In the genomic region with DNA sequence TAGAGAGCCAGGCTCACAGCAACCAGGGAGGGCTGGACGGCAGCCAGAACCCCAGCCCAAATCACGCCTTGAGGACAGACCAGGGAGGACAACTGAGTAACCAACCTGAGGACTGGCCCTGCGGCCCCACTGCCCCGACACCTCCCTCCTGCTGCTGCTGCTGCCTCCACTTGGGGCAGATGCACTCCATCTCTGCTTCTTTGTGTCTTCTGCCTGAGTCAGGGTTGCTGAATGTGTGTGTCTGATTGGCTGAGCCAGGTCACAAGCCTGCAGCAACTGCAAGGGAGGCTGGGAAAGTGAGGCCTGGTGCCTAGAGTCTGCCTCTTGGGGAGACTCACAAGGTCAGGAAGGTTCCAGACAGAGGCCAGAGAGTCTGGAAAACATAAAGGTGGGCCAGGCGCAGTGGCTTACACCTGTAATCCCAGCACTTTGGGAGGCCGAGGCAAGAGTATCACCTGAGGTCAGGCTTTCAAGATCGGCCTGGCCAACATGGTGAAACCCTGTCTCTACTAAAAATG, we compare ENCODE assay signal across 10 cellular contexts.
DNase-seq lines count a peak whose midpoint lies in the region; ATAC-seq and TF ChIP-seq lines count a peak whose summit lies in the region.
"Had no signal": no experiment of that assay in that cellular context is flagged by ENCODE, and none has a peak within 500 bp of the region (broad histone marks: within the 10 kb centered on the region; RNA-seq: fewer than 3 reads in every experiment).

No MANE protein-coding gene starts in this region.

- H3K27me3 ChIP-seq in PC-9 (ENCODE audit: insufficient read depth, low read depth) = no peaks in the 10 kb centered on the region
- H3K27me3 ChIP-seq in brain microvascular endothelial cell (replicated peaks) = no peaks in the 10 kb centered on the region
- H3K27me3 ChIP-seq: upper lobe of left lung had no signal

- DNase-seq in SKM-1 (lab: John Stamatoyannopoulos, UW; ENCODE audit: unreplicated experiment) = peak; percentile 17
- no peak for DNase-seq in SKM-1 treated with dmso at 0.1 percent for 144 hours (lab: John Stamatoyannopoulos, UW; ENCODE audit: unreplicated experiment)
- peak in 1 of 2 experiments; percentile 37 for DNase-seq in PC-9
- DNase-seq in brain microvascular endothelial cell = no peak
- DNase-seq in stimulated activated CD4-positive, alpha-beta T cell treated with anti-CD3 and anti-CD28 coated beads, Interleukin-4, amount 100 ng/mL, for 24 hours = peak; percentile 48
- DNase-seq: Right ventricle myocardium superior, upper lobe of left lung had no signal

- TF ChIP-seq CTCF in PC-9 (conservative IDR thresholded peaks at IDR 0.05) (peak; percentile 48; the same call in 1 of the 2 replicates), brain microvascular endothelial cell (IDR thresholded peaks at IDR 0.05; ENCODE audit: low read depth, low read length, missing control alignments) (peak; percentile 24)

- CTCF ChIA-PET in PC-9 (lab: Charles Lee) = no interaction called here

- no peaks in the 10 kb centered on the region for H3K79me2 ChIP-seq in PC-9 (ENCODE audit: low read depth)

- ATAC-seq in HG03108 (IDR thresholded peaks at IDR 0.05; ENCODE audit: unreplicated experiment) (no peak), HG02588 (IDR thresholded peaks at IDR 0.05; ENCODE audit: unreplicated experiment) (no peak), GM18519 (IDR thresholded peaks at IDR 0.05; ENCODE audit: low FRiP score, unreplicated experiment) (no peak)

- H3K27ac ChIP-seq in PC-9 (0 out of 2 replicates have a peak overlapping the region, but pooled peaks have one; percentile 4), brain microvascular endothelial cell (no peak overlapping the region)

- POLR2A ChIA-PET in PC-9 (lab: Charles Lee; ENCODE audit: unreplicated experiment) = no interaction called here

- H3K4me3 ChIP-seq in PC-9 = no peak overlapping the region
- H3K4me3 ChIP-seq in brain microvascular endothelial cell (ENCODE audit: low read depth, low read length) = no peak overlapping the region
- H3K4me3 ChIP-seq: upper lobe of left lung had no signal

- no peaks in the 10 kb centered on the region for H3K9me2 ChIP-seq in PC-9 (ENCODE audit: insufficient read depth)

- no peak overlapping the region for H2AFZ ChIP-seq in PC-9

- BruUV-seq in PC-9 (replicated peaks; lab: Mats Ljungman, UMichigan) = no TSS peak

- H3K36me3 ChIP-seq in PC-9 (ENCODE audit: low read depth) (no peaks in the 10 kb centered on the region), brain microvascular endothelial cell (replicated peaks) (no peaks in the 10 kb centered on the region)
- H3K36me3 ChIP-seq: upper lobe of left lung had no signal

- in situ Hi-C loops in brain microvascular endothelial cell (cut with HindIII; ENCODE audit: low pct_ligation_motif_present, low sequenced_read_pairs) = no loop called here

- peaks cover 16% of the 10 kb centered on the region; the same call in 1 of the 2 replicates for H3F3A ChIP-seq in PC-9 (ENCODE audit: insufficient read depth, low read depth)

- no peaks in the 10 kb centered on the region for H3K9me3 ChIP-seq in PC-9 (ENCODE audit: insufficient read depth, low read depth)
- H3K9me3 ChIP-seq: upper lobe of left lung had no signal

- no peaks in the 10 kb centered on the region for H4K20me1 ChIP-seq in PC-9 (ENCODE audit: insufficient read depth)

- peaks cover 39% of the 10 kb centered on the region for H3K4me1 ChIP-seq in PC-9 (replicated peaks; ENCODE audit: insufficient read depth)

- no peak overlapping the region for H3K4me2 ChIP-seq in PC-9

- intact Hi-C loops in PC-9 (cut with micrococcal nuclease; ENCODE audit: unreplicated experiment) = no loop called here

Comparison
In these comparisons a context has a peak if more than half of its experiments do, and no peak if none do; other contexts are left out.
1. DNase-seq: peak in SKM-1 (single experiment) and stimulated activated CD4-positive, alpha-beta T cell treated with anti-CD3 and anti-CD28 coated beads, Interleukin-4, amount 100 ng/mL, for 24 hours (single experiment); none in SKM-1 treated with dmso at 0.1 percent for 144 hours (single experiment) and brain microvascular endothelial cell (single experiment).